ENCODE assay signal across 9 cellular contexts in the genomic region with DNA sequence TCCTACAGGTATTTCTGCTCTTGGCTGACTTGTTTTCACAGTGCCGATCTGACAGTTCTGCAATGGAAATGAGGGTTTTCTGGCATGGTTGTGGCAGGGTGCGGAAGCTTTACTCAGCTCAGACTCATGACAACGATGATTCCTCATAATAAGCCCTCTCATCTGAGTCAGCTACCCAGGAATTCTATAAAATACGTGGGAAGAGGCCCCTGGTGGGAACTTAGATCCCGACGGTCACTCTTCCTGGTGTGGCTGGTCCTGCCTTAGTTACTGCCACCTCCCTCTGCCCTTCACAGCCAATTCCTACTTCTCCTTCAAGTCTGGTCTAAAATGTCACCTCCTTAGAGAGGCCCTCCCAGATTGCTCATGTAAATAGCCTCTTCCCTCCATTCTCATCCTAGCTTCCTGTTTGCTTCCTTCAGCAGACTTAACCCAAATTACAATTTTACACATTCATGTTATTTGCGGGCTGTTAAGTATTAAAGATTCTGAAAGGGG.
DNase-seq lines count a peak whose midpoint lies in the region; ATAC-seq and TF ChIP-seq lines count a peak whose summit lies in the region.
"Had no signal": no experiment of that assay in that cellular context is flagged by ENCODE, and none has a peak within 500 bp of the region (broad histone marks: within the 10 kb centered on the region; RNA-seq: fewer than 3 reads in every experiment).

No MANE protein-coding gene starts in this region.

- H3K9me3 Mint-ChIP-seq in GM23338: no peaks in the 10 kb centered on the region; the same call in 1 of the 3 replicates
- H3K9me3 Mint-ChIP-seq in T-cell: no peaks in the 10 kb centered on the region
- H3K9me3 Mint-ChIP-seq: activated naive CD8-positive, alpha-beta T cell treated with anti-CD3 and anti-CD28 coated beads, Interleukin-2, amount 50 U/mL, for 24 hours had no signal

- H3K79me2 ChIP-seq in GM23338 (replicated peaks; ENCODE audit: insufficient read depth): no peaks in the 10 kb centered on the region

- H3K9me3 ChIP-seq in ascending aorta (no peaks in the 10 kb centered on the region), right atrium auricular region (no peaks in the 10 kb centered on the region), skeletal muscle satellite cell (replicated peaks; ENCODE audit: low read length) (no peaks in the 10 kb centered on the region)

- CTCF ChIA-PET in T-cell (lab: Charles Lee): no interaction called here

- H3K27me3 ChIP-seq in GM23338 (ENCODE audit: insufficient read depth) (no peaks in the 10 kb centered on the region), ascending aorta (no peaks in the 10 kb centered on the region), right atrium auricular region (no peaks in the 10 kb centered on the region), skeletal muscle satellite cell (ENCODE audit: control insufficient read depth, insufficient read depth, low read length) (no peaks in the 10 kb centered on the region)

- peak overlapping the region; percentile 1; the same call in 1 of the 2 replicates for H3K27ac ChIP-seq in GM23338 (ENCODE audit: low read depth)
- peak overlapping the region; percentile 91 to 97 for H3K27ac ChIP-seq in ascending aorta
- peak overlapping the region; percentile 78 to 82 for H3K27ac ChIP-seq in right atrium auricular region

- H4K20me1 ChIP-seq in GM23338 (replicated peaks; ENCODE audit: insufficient read depth): no peaks in the 10 kb centered on the region

- no peaks in the 10 kb centered on the region for H3K9me2 ChIP-seq in GM23338 (ENCODE audit: insufficient read depth)

- POLR2A ChIA-PET in T-cell (lab: Charles Lee): no interaction called here

- H3K4me3 Mint-ChIP-seq in GM23338: no peak overlapping the region
- H3K4me3 Mint-ChIP-seq in T-cell: no peak overlapping the region
- H3K4me3 Mint-ChIP-seq: activated naive CD8-positive, alpha-beta T cell treated with anti-CD3 and anti-CD28 coated beads, Interleukin-2, amount 50 U/mL, for 24 hours had no signal

- H3K4me3 ChIP-seq in GM23338 (no peak overlapping the region), ascending aorta (no peak overlapping the region), right atrium auricular region (no peak overlapping the region), skeletal muscle satellite cell (ENCODE audit: low read length) (peak overlapping the region; percentile 48)

- H3K9ac ChIP-seq in skeletal muscle satellite cell (ENCODE audit: low read depth, low read length): peak overlapping the region; percentile 89

- intact Hi-C loops in ascending aorta (cut with DNase I): loop anchor here (1.0 to 5.0 kb wide), 5 partner anchors 21 to 142 kb away; no protein-coding TSS in a partner anchor

- H3K27me3 Mint-ChIP-seq in GM23338 (ENCODE audit: insufficient read depth, low read depth, poor library complexity) (peaks cover 14% of the 10 kb centered on the region), T-cell (peaks cover 6 to 8% of the 10 kb centered on the region in 2 donors)

- H3K36me3 ChIP-seq in GM23338 (ENCODE audit: insufficient read depth) (no peaks in the 10 kb centered on the region), ascending aorta (no peaks in the 10 kb centered on the region), right atrium auricular region (no peaks in the 10 kb centered on the region), skeletal muscle satellite cell (ENCODE audit: insufficient read depth, low read length) (no peaks in the 10 kb centered on the region)

- H3K27ac Mint-ChIP-seq in GM23338 (peak overlapping the region; percentile 26), T-cell (no peak overlapping the region)
- H3K27ac Mint-ChIP-seq: activated naive CD8-positive, alpha-beta T cell treated with anti-CD3 and anti-CD28 coated beads, Interleukin-2, amount 50 U/mL, for 24 hours had no signal

- TF ChIP-seq CTCF in GM23338 (conservative IDR thresholded peaks at IDR 0.05; ENCODE audit: low read depth in 2 of 2) (no peak), ascending aorta (IDR thresholded peaks at IDR 0.05) (no peak), right atrium auricular region (IDR thresholded peaks at IDR 0.05) (no peak)

- H3K4me1 ChIP-seq in GM23338 (ENCODE audit: insufficient read depth) (peaks cover 4% of the 10 kb centered on the region; the same call in 1 of the 2 replicates), ascending aorta (peaks cover 10 to 16% of the 10 kb centered on the region in 2 donors), right atrium auricular region (peaks cover 0 to 27% of the 10 kb centered on the region in 2 donors), skeletal muscle satellite cell (ENCODE audit: control insufficient read depth, insufficient read depth, low read length) (peaks cover 28% of the 10 kb centered on the region)

- H3K4me2 ChIP-seq in GM23338: no peak overlapping the region
- peak overlapping the region; percentile 69 for H3K4me2 ChIP-seq in skeletal muscle satellite cell (ENCODE audit: low read length)

- H3K36me3 Mint-ChIP-seq in GM23338 (ENCODE audit: low read depth): no peaks in the 10 kb centered on the region; the same call in 2 of the 3 replicates
- H3K36me3 Mint-ChIP-seq in T-cell: no peaks in the 10 kb centered on the region

- ATAC-seq in GM23338 (peak; percentile 37), HG02840 (IDR thresholded peaks at IDR 0.05; ENCODE audit: low FRiP score, unreplicated experiment) (no peak), T-cell (replicated peaks in 1 of 4) (no peak)
- ATAC-seq: activated naive CD8-positive, alpha-beta T cell treated with anti-CD3 and anti-CD28 coated beads, Interleukin-2, amount 50 U/mL, for 24 hours had no signal

- no peaks in the 10 kb centered on the region for H3F3A ChIP-seq in GM23338 (replicated peaks; ENCODE audit: low read depth)

- peak overlapping the region; percentile 20 for H2AFZ ChIP-seq in GM23338

- DNase-seq in GM23338 (ENCODE audit: low spot score) (no peak), ascending aorta (ENCODE audit: low spot score in 2 of 2) (no peak), right atrium auricular region (ENCODE audit: low spot score) (no peak), NCI-H1694 treated with DMSO at 0.1 percent for 48 hours (lab: John Stamatoyannopoulos, UW) (no peak), T-cell (no peak)
- DNase-seq in activated CD4-positive, alpha-beta T cell treated with anti-CD3 and anti-CD28 coated beads for 1 hour: no peak
- DNase-seq: activated naive CD8-positive, alpha-beta T cell treated with anti-CD3 and anti-CD28 coated beads, Interleukin-2, amount 50 U/mL, for 24 hours had no signal

- H3K4me1 Mint-ChIP-seq in GM23338: peaks cover 15% of the 10 kb centered on the region
- peaks cover 0 to 5% (median 0%) of the 10 kb centered on the region in 3 donors for H3K4me1 Mint-ChIP-seq in T-cell
- H3K4me1 Mint-ChIP-seq: activated naive CD8-positive, alpha-beta T cell treated with anti-CD3 and anti-CD28 coated beads, Interleukin-2, amount 50 U/mL, for 24 hours had no signal

TF ChIP-seq in GM23338, 12 proteins besides CTCF, POLR2A, EP300 and RAD21:
- TF ChIP-seq, protein P1, sequence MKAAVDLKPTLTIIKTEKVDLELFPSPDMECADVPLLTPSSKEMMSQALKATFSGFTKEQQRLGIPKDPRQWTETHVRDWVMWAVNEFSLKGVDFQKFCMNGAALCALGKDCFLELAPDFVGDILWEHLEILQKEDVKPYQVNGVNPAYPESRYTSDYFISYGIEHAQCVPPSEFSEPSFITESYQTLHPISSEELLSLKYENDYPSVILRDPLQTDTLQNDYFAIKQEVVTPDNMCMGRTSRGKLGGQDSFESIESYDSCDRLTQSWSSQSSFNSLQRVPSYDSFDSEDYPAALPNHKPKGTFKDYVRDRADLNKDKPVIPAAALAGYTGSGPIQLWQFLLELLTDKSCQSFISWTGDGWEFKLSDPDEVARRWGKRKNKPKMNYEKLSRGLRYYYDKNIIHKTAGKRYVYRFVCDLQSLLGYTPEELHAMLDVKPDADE (IDR thresholded peaks at IDR 0.05): no peak
- TF ChIP-seq STAT1 (IDR thresholded peaks at IDR 0.05; ENCODE audit: unreplicated experiment) (no peak), EZH2 (IDR thresholded peaks at IDR 0.05; ENCODE audit: low read depth, unreplicated experiment) (no peak), EZH2phosphoT487 (IDR thresholded peaks at IDR 0.05; ENCODE audit: unreplicated experiment) (no peak), POLR2AphosphoS5 (IDR thresholded peaks at IDR 0.05; ENCODE audit: low read depth) (no peak), ZNF114 (CRISPR knock-in tag; IDR thresholded peaks at IDR 0.05) (no peak), ZNF331 (CRISPR knock-in tag; IDR thresholded peaks at IDR 0.05; ENCODE audit: low read depth) (no peak), NANOG (IDR thresholded peaks at IDR 0.05; ENCODE audit: borderline replicate concordance) (no peak)
- TF ChIP-seq, protein P2, sequence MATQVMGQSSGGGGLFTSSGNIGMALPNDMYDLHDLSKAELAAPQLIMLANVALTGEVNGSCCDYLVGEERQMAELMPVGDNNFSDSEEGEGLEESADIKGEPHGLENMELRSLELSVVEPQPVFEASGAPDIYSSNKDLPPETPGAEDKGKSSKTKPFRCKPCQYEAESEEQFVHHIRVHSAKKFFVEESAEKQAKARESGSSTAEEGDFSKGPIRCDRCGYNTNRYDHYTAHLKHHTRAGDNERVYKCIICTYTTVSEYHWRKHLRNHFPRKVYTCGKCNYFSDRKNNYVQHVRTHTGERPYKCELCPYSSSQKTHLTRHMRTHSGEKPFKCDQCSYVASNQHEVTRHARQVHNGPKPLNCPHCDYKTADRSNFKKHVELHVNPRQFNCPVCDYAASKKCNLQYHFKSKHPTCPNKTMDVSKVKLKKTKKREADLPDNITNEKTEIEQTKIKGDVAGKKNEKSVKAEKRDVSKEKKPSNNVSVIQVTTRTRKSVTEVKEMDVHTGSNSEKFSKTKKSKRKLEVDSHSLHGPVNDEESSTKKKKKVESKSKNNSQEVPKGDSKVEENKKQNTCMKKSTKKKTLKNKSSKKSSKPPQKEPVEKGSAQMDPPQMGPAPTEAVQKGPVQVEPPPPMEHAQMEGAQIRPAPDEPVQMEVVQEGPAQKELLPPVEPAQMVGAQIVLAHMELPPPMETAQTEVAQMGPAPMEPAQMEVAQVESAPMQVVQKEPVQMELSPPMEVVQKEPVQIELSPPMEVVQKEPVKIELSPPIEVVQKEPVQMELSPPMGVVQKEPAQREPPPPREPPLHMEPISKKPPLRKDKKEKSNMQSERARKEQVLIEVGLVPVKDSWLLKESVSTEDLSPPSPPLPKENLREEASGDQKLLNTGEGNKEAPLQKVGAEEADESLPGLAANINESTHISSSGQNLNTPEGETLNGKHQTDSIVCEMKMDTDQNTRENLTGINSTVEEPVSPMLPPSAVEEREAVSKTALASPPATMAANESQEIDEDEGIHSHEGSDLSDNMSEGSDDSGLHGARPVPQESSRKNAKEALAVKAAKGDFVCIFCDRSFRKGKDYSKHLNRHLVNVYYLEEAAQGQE (IDR thresholded peaks at IDR 0.05; ENCODE audit: unreplicated experiment): no peak

Comparison
In these comparisons a context has a peak if more than half of its experiments do, and no peak if none do; other contexts are left out.
1. H3K27ac ChIP-seq: peak in every context shown above with its lines; median percentile 94 in ascending aorta; 80 in right atrium auricular region; 1 in GM23338.